16 cellular contexts compared by ENCODE assay signal in genomic region chr10:132699411-132700167, GRCh38.
DNase-seq lines count a peak whose midpoint lies in the region; ATAC-seq, FAIRE-seq and TF ChIP-seq lines count a peak whose summit lies in the region.
"Had no signal": no experiment of that assay in that cellular context is flagged by ENCODE, and none has a peak within 500 bp of the region (broad histone marks: within the 10 kb centered on the region; RNA-seq: fewer than 3 reads in every experiment).

No MANE protein-coding gene starts in this region.

- H3K4me3 ChIP-seq in GM23248, result no peak overlapping the region
- H3K4me3 ChIP-seq in kidney (ENCODE audit: low read length in 2 of 2), result no peak overlapping the region

- no peaks in the 10 kb centered on the region for H4K20me1 ChIP-seq in GM23248 (ENCODE audit: insufficient read depth)

- in situ Hi-C loops in GM23248 (cut with MboI), result no loop called here

- no peaks in the 10 kb centered on the region for H3F3A ChIP-seq in GM23248 (ENCODE audit: insufficient read depth)

- peaks cover 19% of the 10 kb centered on the region for H3K36me3 Mint-ChIP-seq in activated naive CD8-positive, alpha-beta T cell treated with anti-CD3 and anti-CD28 coated beads for 36 hours

- no peak overlapping the region for H3K4me3 Mint-ChIP-seq in activated naive CD8-positive, alpha-beta T cell treated with anti-CD3 and anti-CD28 coated beads for 36 hours
- H3K4me3 Mint-ChIP-seq: IgD-negative memory B cell; stimulated activated effector memory CD8-positive, alpha-beta T cell treated with anti-CD3 and anti-CD28 coated beads, Interleukin-12 subunit alpha, Interleukin-12 subunit beta, amount 100 ng/mL, for 72 hours had no signal

- H3K27ac Mint-ChIP-seq in activated naive CD8-positive, alpha-beta T cell treated with anti-CD3 and anti-CD28 coated beads for 36 hours, result no peak overlapping the region
- H3K27ac Mint-ChIP-seq: activated T-helper 2 cell treated with anti-CD3 and anti-CD28 coated beads, Interferon-gamma antibody, Interleukin-2, Interleukin-4, amounts not matched to agents 10 μg/mL and 5 μg/mL and 100 μg/mL, durations not matched to agents 14 hours and 24 hours and 36 hours; IgD-negative memory B cell; stimulated activated effector memory CD8-positive, alpha-beta T cell treated with anti-CD3 and anti-CD28 coated beads, Interleukin-12 subunit alpha, Interleukin-12 subunit beta, amount 100 ng/mL, for 72 hours had no signal

- peak overlapping the region; percentile 25 for H3K4me2 ChIP-seq in GM23248 (ENCODE audit: unreplicated experiment)

- H3K9me3 Mint-ChIP-seq in activated naive CD8-positive, alpha-beta T cell treated with anti-CD3 and anti-CD28 coated beads for 36 hours, result no peaks in the 10 kb centered on the region
- H3K9me3 Mint-ChIP-seq: activated T-helper 2 cell treated with anti-CD3 and anti-CD28 coated beads, Interferon-gamma antibody, Interleukin-2, Interleukin-4, amounts not matched to agents 10 μg/mL and 5 μg/mL and 100 μg/mL, durations not matched to agents 14 hours and 24 hours and 36 hours had no signal

- peak overlapping the region; percentile 44 for H2AFZ ChIP-seq in GM23248

- no peaks in the 10 kb centered on the region for H3K36me3 ChIP-seq in GM23248 (ENCODE audit: low read depth)
- peaks cover 4 to 5% of the 10 kb centered on the region in 2 donors for H3K36me3 ChIP-seq in kidney (ENCODE audit: control insufficient read depth in 1 of 2, insufficient read depth in 2 of 2, low read length in 2 of 2)

- 76 to 81% methylated on average over 13 to 18 of the region's 18 CpGs for WGBS in GM23248 (ENCODE audit: low coverage in 1 of 2, low lambda C conversion rate in 2 of 2, missing lambda C conversion rate in 2 of 2), 2 experiments

- intact Hi-C loops in kidney (cut with DNase I), result no loop called here

- no peaks in the 10 kb centered on the region for H3K9me2 ChIP-seq in GM23248 (ENCODE audit: insufficient read depth)

- DNase-seq in GM23248 (no peak), kidney (peak; percentile 69), substantia nigra (lab: John Stamatoyannopoulos, UW) (no peak)
- DNase-seq in activated naive CD8-positive, alpha-beta T cell treated with anti-CD3 and anti-CD28 coated beads for 36 hours, result no peak
- no peak for DNase-seq in effector CD4-positive, alpha-beta T cell
- DNase-seq: effector memory CD4-positive, alpha-beta T cell; GF-D8; mesendoderm; NCI-H774 had no signal

- peaks cover 2% of the 10 kb centered on the region for H3K4me1 Mint-ChIP-seq in activated naive CD8-positive, alpha-beta T cell treated with anti-CD3 and anti-CD28 coated beads for 36 hours
- H3K4me1 Mint-ChIP-seq: IgD-negative memory B cell; stimulated activated effector memory CD8-positive, alpha-beta T cell treated with anti-CD3 and anti-CD28 coated beads, Interleukin-12 subunit alpha, Interleukin-12 subunit beta, amount 100 ng/mL, for 72 hours had no signal

- FAIRE-seq in kidney (lab: Jason Lieb, UNC), result no peak

- H3K27ac ChIP-seq in GM23248 (peak overlapping the region; percentile 44), cingulate gyrus (ENCODE audit: low read depth, low read length) (peak overlapping the region; percentile 29), kidney (ENCODE audit: low read depth in 2 of 2, low read length in 2 of 2) (no peak overlapping the region), substantia nigra (ENCODE audit: low read depth, low read length, poor library complexity, severe bottlenecking) (peak overlapping the region; percentile 38)
- H3K27ac ChIP-seq: neutrophil had no signal

- no peaks in the 10 kb centered on the region for H3K27me3 ChIP-seq in GM23248 (replicated peaks; ENCODE audit: insufficient read depth)
- H3K27me3 ChIP-seq: neutrophil had no signal

- no peaks in the 10 kb centered on the region for H3K27me3 Mint-ChIP-seq in activated naive CD8-positive, alpha-beta T cell treated with anti-CD3 and anti-CD28 coated beads for 36 hours
- H3K27me3 Mint-ChIP-seq: IgD-negative memory B cell had no signal

- no peaks in the 10 kb centered on the region for H3K79me2 ChIP-seq in GM23248 (ENCODE audit: insufficient read depth)

- H3K9ac ChIP-seq in GM23248 (peak overlapping the region; percentile 65), kidney (ENCODE audit: low read length in 2 of 2) (no peak overlapping the region)

- TF ChIP-seq CTCF in kidney (IDR thresholded peaks at IDR 0.05; ENCODE audit: borderline replicate concordance, extremely low read depth, insufficient read depth), result no peak

- ATAC-seq in GM18858 (IDR thresholded peaks at IDR 0.05; ENCODE audit: unreplicated experiment) (no peak), GM18907 (IDR thresholded peaks at IDR 0.05; ENCODE audit: unreplicated experiment) (no peak)
- ATAC-seq: stimulated activated effector memory CD8-positive, alpha-beta T cell treated with anti-CD3 and anti-CD28 coated beads, Interleukin-12 subunit alpha, Interleukin-12 subunit beta, amount 100 ng/mL, for 72 hours had no signal

- H3K4me1 ChIP-seq in GM23248 (ENCODE audit: insufficient read depth) (peaks cover 12% of the 10 kb centered on the region), kidney (ENCODE audit: control insufficient read depth in 1 of 2, insufficient read depth in 1 of 2, low read depth in 1 of 2, low read length in 2 of 2) (no peaks in the 10 kb centered on the region)

- no peaks in the 10 kb centered on the region for H3K9me3 ChIP-seq in GM23248 (ENCODE audit: low read depth)
- no peaks in the 10 kb centered on the region for H3K9me3 ChIP-seq in kidney (ENCODE audit: control insufficient read depth in 1 of 2, low read length in 2 of 2)
- H3K9me3 ChIP-seq: neutrophil had no signal

Comparison
In these comparisons a context has a peak if more than half of its experiments do, and no peak if none do; other contexts are left out.
1. H3K27ac ChIP-seq: peak in GM23248 (single experiment), cingulate gyrus (single experiment) and substantia nigra (single experiment); none in kidney (0 of 2).